13 cellular contexts compared by ENCODE assay signal in the genomic region with DNA sequence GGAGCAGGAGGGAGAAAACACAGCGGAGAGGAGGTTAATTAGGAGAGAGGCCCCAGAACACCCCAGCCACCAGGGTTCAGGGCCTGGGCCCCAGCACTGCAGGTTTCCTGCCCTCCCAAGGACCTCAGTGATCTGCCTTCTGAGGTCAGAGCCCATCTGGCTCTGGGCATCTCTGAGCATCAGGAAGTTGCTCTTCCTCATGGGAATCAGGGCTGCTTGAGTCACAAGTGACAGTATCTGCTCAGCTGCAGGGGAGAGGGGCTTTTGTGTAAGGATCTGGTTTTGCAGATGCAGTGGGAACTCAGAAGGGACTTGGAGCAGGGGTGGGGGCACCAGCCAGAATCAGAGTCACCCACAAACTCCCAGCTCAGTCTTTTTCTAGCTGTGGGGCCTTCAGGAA.
DNase-seq lines count a peak whose midpoint lies in the region; TF ChIP-seq lines count a peak whose summit lies in the region.
"Had no signal": no experiment of that assay in that cellular context is flagged by ENCODE, and none has a peak within 500 bp of the region (broad histone marks: within the 10 kb centered on the region; RNA-seq: fewer than 3 reads in every experiment).

No MANE protein-coding gene starts in this region.

- no peaks in the 10 kb centered on the region for H4K20me1 ChIP-seq in SK-N-SH (ENCODE audit: insufficient read depth)
- H4K20me1 ChIP-seq in MM.1S (ENCODE audit: insufficient read depth, low read length): no peaks in the 10 kb centered on the region

- H3K4me2 ChIP-seq in SK-N-SH (peak overlapping the region; percentile 65), MM.1S (ENCODE audit: low read depth, low read length) (no peak overlapping the region)

- H3K27me3 ChIP-seq in AG04450 (ENCODE audit: control insufficient read depth, insufficient read depth, low read length): peaks cover 2% of the 10 kb centered on the region
- no peaks in the 10 kb centered on the region for H3K27me3 ChIP-seq in SK-N-SH (ENCODE audit: insufficient read depth)
- peaks cover 76% of the 10 kb centered on the region for H3K27me3 ChIP-seq in MM.1S (replicated peaks; ENCODE audit: insufficient read depth, low read length)

- H3K9me2 ChIP-seq in SK-N-SH (no peaks in the 10 kb centered on the region), MM.1S (replicated peaks; ENCODE audit: insufficient read depth, low read length) (no peaks in the 10 kb centered on the region)

- peaks cover 33% of the 10 kb centered on the region for H3K27me3 Mint-ChIP-seq in Calu3 (ENCODE audit: unreplicated experiment)

- H3K27ac Mint-ChIP-seq in Calu3 (ENCODE audit: unreplicated experiment): peak overlapping the region; percentile 68
- H3K27ac Mint-ChIP-seq: IgD-negative memory B cell had no signal

- H3K27ac ChIP-seq in AG04450 (ENCODE audit: low read depth, low read length) (peak overlapping the region; percentile 99), SK-N-SH (ENCODE audit: low read depth in 2 of 2, low read length in 1 of 2) (peak overlapping the region; percentile 98 to 100), MM.1S (ENCODE audit: low read length) (no peak overlapping the region)
- H3K27ac ChIP-seq: dorsolateral prefrontal cortex had no signal

- H2AFZ ChIP-seq in SK-N-SH (ENCODE audit: low read depth): peak overlapping the region; percentile 49
- H2AFZ ChIP-seq in MM.1S (ENCODE audit: low read length): no peak overlapping the region

- intact Hi-C loops in Calu3 (cut with micrococcal nuclease; ENCODE audit: unreplicated experiment): loop anchor here (10.0 kb wide), 1 partner anchor 194 kb away; no protein-coding TSS in a partner anchor

- H3K4me3 ChIP-seq in AG04450 (ENCODE audit: low read depth, low read length) (no peak overlapping the region), SK-N-SH (ENCODE audit: low read depth in 2 of 2, low read length in 1 of 2) (0 out of 4 replicates have a peak overlapping the region, but pooled peaks of 1 of the 2 experiments have one; percentile 2), MM.1S (ENCODE audit: low read length) (no peak overlapping the region)
- H3K4me3 ChIP-seq: dorsolateral prefrontal cortex had no signal

- no peak overlapping the region for H3K4me3 Mint-ChIP-seq in Calu3 (ENCODE audit: low read depth, unreplicated experiment)

- TF ChIP-seq EP300 in SK-N-SH (IDR thresholded peaks at IDR 0.05; ENCODE audit: borderline replicate concordance in 1 of 2, low read depth in 1 of 2, low read length in 1 of 2): peak in 1 of 2 experiments; percentile 79; a peak in 3 of 4 replicates

- H3K4me1 Mint-ChIP-seq in Calu3 (ENCODE audit: low read depth, unreplicated experiment): peaks cover 41% of the 10 kb centered on the region
- H3K4me1 Mint-ChIP-seq: IgD-negative memory B cell had no signal

- POLR2A ChIA-PET in AG04450 (lab: Yijun Ruan, JAX): no interaction called here
- POLR2A ChIA-PET in SK-N-SH (lab: Yijun Ruan, JAX): interaction anchor here (0.7 to 1.0 kb wide), 2 partner anchors 20 to 403 kb away, joined by 3 read pairs; no protein-coding TSS in a partner anchor

- 100% methylated on average over 1 of the region's 1 CpG for WGBS in SK-N-SH (ENCODE audit: low lambda C conversion rate)

- DNase-seq in AG04450 (ENCODE audit: low read depth, low spot score): no peak
- no peak for DNase-seq in Calu3
- DNase-seq in SK-N-SH: peak; percentile 54
- DNase-seq in iris pigment epithelial cell (ENCODE audit: low read depth): peak; percentile 20
- no peak for DNase-seq in T1000 (lab: John Stamatoyannopoulos, UW)
- no peak for DNase-seq in stimulated activated CD4-positive, alpha-beta T cell treated with anti-CD3 and anti-CD28 coated beads, Interleukin-2, amount 100 ng/mL, for 48 hours
- DNase-seq in MM.1S: no peak
- DNase-seq in activated CD4-positive, alpha-beta T cell treated with anti-CD3 and anti-CD28 coated beads for 4 hours: no peak
- DNase-seq: dorsolateral prefrontal cortex; naive B cell; stimulated activated CD4-positive, alpha-beta T cell treated with anti-CD3 and anti-CD28 coated beads, Interleukin-15, amount 100 ng/mL, for 24 hours; stimulated activated naive CD4-positive, alpha-beta T cell treated with Interleukin-2 at 50 U/mL for 16 hours had no signal

- H3K4me1 ChIP-seq in SK-N-SH (ENCODE audit: control insufficient read depth in 1 of 2, insufficient read depth in 2 of 2, low read depth in 1 of 2, low read length in 1 of 2): peaks cover 36 to 57% of the 10 kb centered on the region in 2 experiments
- H3K4me1 ChIP-seq in MM.1S (ENCODE audit: low read length): no peaks in the 10 kb centered on the region

- H3F3A ChIP-seq in SK-N-SH (replicated peaks; ENCODE audit: insufficient read depth) (peaks cover 28% of the 10 kb centered on the region), MM.1S (ENCODE audit: insufficient read depth, low read length) (no peaks in the 10 kb centered on the region)

- H3K9ac ChIP-seq in SK-N-SH (peak overlapping the region; percentile 64), MM.1S (ENCODE audit: low read length) (no peak overlapping the region)

- H3K36me3 ChIP-seq in SK-N-SH (replicated peaks in 1 of 2; ENCODE audit: control insufficient read depth in 1 of 2, insufficient read depth in 2 of 2, low read length in 1 of 2): no peaks in the 10 kb centered on the region
- no peaks in the 10 kb centered on the region for H3K36me3 ChIP-seq in MM.1S (replicated peaks; ENCODE audit: insufficient read depth, low read length)

- no peaks in the 10 kb centered on the region for H3K79me2 ChIP-seq in SK-N-SH (ENCODE audit: insufficient read depth)
- H3K79me2 ChIP-seq in MM.1S (ENCODE audit: low read length): no peaks in the 10 kb centered on the region

- no peaks in the 10 kb centered on the region; the same call in 1 of the 2 replicates for H3K9me3 ChIP-seq in AG04450 (ENCODE audit: control insufficient read depth, insufficient read depth, low read length)
- H3K9me3 ChIP-seq in SK-N-SH: no peaks in the 10 kb centered on the region
- no peaks in the 10 kb centered on the region for H3K9me3 ChIP-seq in MM.1S (replicated peaks; ENCODE audit: insufficient read depth, low read length)

- no TSS peak for BruUV-seq in Calu3 (replicated peaks; lab: Mats Ljungman, UMichigan)

- CTCF ChIA-PET in AG04450 (lab: Charles Lee) (interaction anchor here (1.4 kb wide), 1 partner anchor 672 kb away, joined by 4 read pairs; no protein-coding TSS in a partner anchor), Calu3 (lab: Charles Lee) (no interaction called here), SK-N-SH (lab: Yijun Ruan, JAX) (interaction anchor here (0.8 to 4.9 kb wide), 14 partner anchors 8 to 472 kb away, joined by 3 to 35 read pairs (median 4); partner anchors contain the start of gene PTPRU)

- no peaks in the 10 kb centered on the region for H3K9me3 Mint-ChIP-seq in Calu3 (ENCODE audit: low read depth, unreplicated experiment)
- H3K9me3 Mint-ChIP-seq: IgD-negative memory B cell had no signal

- H3K36me3 Mint-ChIP-seq in Calu3 (ENCODE audit: insufficient read depth, unreplicated experiment): no peaks in the 10 kb centered on the region
- H3K36me3 Mint-ChIP-seq: IgD-negative memory B cell, naive B cell had no signal

- TF ChIP-seq CTCF in AG04450 (IDR thresholded peaks at IDR 0.05; ENCODE audit: low read depth, low read length): no peak
- TF ChIP-seq CTCF in Calu3 (IDR thresholded peaks at IDR 0.05; ENCODE audit: unreplicated experiment): no peak
- TF ChIP-seq CTCF in SK-N-SH (IDR thresholded peaks at IDR 0.05): no peak
- no peak for TF ChIP-seq CTCF in MM.1S (IDR thresholded peaks at IDR 0.05; ENCODE audit: low read length)

- peak; percentile 2; the same call in 1 of the 2 replicates for TF ChIP-seq RAD21 in SK-N-SH (IDR thresholded peaks at IDR 0.05; ENCODE audit: low read length)

TF ChIP-seq in SK-N-SH, 30 proteins besides CTCF, POLR2A, EP300 and RAD21:
- TF ChIP-seq ZBTB33 (IDR thresholded peaks at IDR 0.05; ENCODE audit: borderline replicate concordance, low read depth) (no peak), FOSL2 (IDR thresholded peaks at IDR 0.05; ENCODE audit: borderline replicate concordance, low read depth) (peak; percentile 27; the same call in 1 of the 2 replicates), MXI1 (IDR thresholded peaks at IDR 0.05; ENCODE audit: low read depth, low read length) (peak; percentile 39; the same call in 1 of the 2 replicates), USF2 (IDR thresholded peaks at IDR 0.05; ENCODE audit: borderline replicate concordance, low read depth, low read length) (no peak)

Comparison
In these comparisons a context has a peak if more than half of its experiments do, and no peak if none do; other contexts are left out.
1. DNase-seq: peak in SK-N-SH (single experiment) and iris pigment epithelial cell (single experiment); none in AG04450 (single experiment), Calu3 (single experiment), T1000 (single experiment), stimulated activated CD4-positive, alpha-beta T cell treated with anti-CD3 and anti-CD28 coated beads, Interleukin-2, amount 100 ng/mL, for 48 hours (0 of 2), MM.1S (single experiment) and activated CD4-positive, alpha-beta T cell treated with anti-CD3 and anti-CD28 coated beads for 4 hours (0 of 2).